In the genomic region with DNA sequence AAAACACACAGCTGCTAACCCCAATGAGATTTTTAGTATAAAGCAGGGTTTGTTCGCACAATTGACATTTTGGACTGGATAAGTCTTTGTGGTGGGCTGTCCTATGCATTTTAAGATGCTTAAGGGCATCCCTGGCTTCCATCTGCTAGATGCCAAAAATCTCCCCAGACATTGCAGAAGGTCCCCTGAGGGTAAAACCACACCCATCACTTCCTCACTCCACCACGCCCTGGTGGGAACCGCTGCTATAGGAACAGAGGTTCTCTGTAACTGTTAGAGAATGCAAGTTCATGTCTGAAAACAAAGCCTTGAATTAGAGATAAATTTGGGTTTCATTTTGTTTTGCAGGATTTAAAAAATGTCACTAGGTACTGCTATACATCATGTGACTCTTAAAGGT, we compare ENCODE assay signal across 21 cellular contexts.
A peak's percentile ranks its signal among the peaks of the same experiment; 100 is the strongest.
DNase-seq lines count a peak whose midpoint lies in the region; ATAC-seq and TF ChIP-seq lines count a peak whose summit lies in the region.
"Had no signal": no experiment of that assay in that cellular context is flagged by ENCODE, and none has a peak within 500 bp of the region (broad histone marks: within the 10 kb centered on the region; RNA-seq: fewer than 3 reads in every experiment).

No MANE protein-coding gene starts in this region.

- TF ChIP-seq CTCF in right atrium auricular region (IDR thresholded peaks at IDR 0.05) (no peak), choroid plexus epithelial cell (conservative IDR thresholded peaks at IDR 0.05; ENCODE audit: low read depth, low read length) (no peak), GM10266 (IDR thresholded peaks at IDR 0.05; ENCODE audit: control insufficient read depth, insufficient read depth, low read depth, missing control alignments) (no peak), lower lobe of right lung (IDR thresholded peaks at IDR 0.05) (no peak)

- H3K4me1 ChIP-seq in right atrium auricular region (no peaks in the 10 kb centered on the region), lower lobe of right lung (no peaks in the 10 kb centered on the region)
- H3K4me1 ChIP-seq: pancreas had no signal

- DNase-seq in Right ventricle myocardium inferior (ENCODE audit: missing footprints) (peak; percentile 66), right atrium auricular region (ENCODE audit: low spot score) (no peak), NCI-H82 treated with DMSO at 0.1 percent for 48 hours (lab: John Stamatoyannopoulos, UW; ENCODE audit: unreplicated experiment) (peak; percentile 76), choroid plexus epithelial cell (ENCODE audit: low read depth) (peak; percentile 9), nucleus accumbens (lab: John Stamatoyannopoulos, UW) (no peak), GM10266 (ENCODE audit: extremely low spot score) (no peak), lower lobe of right lung (no peak)
- no peak for DNase-seq in activated CD8-positive, alpha-beta memory T cell treated with anti-CD3 and anti-CD28 coated beads, Interleukin-2, amount 50 U/mL, for 48 hours
- DNase-seq: activated CD4-positive, alpha-beta T cell treated with anti-CD3 and anti-CD28 coated beads, Interleukin-2, amount 50 U/mL, for 4 hours; activated effector memory CD4-positive, alpha-beta T cell treated with Interleukin-2 at 50 U/mL for 16 hours; dorsolateral prefrontal cortex; GOT3; MM.1S; NCI-H187 treated with DMSO at 0.1 percent for 48 hours; NCI-H510A; pancreas; right lobe of liver; SHP77 treated with DMSO at 0.1 percent for 48 hours had no signal

- H3K27me3 ChIP-seq in right atrium auricular region (no peaks in the 10 kb centered on the region), lower lobe of right lung (ENCODE audit: low read depth) (no peaks in the 10 kb centered on the region)
- H3K27me3 ChIP-seq: pancreas, right lobe of liver had no signal

- H3K27ac ChIP-seq in right atrium auricular region, result no peak overlapping the region
- H3K27ac ChIP-seq in lower lobe of right lung, result no peak overlapping the region
- H3K27ac ChIP-seq: dorsolateral prefrontal cortex, pancreas, right lobe of liver, thoracic aorta had no signal

- H3K4me3 ChIP-seq in right atrium auricular region, result no peak overlapping the region
- no peak overlapping the region for H3K4me3 ChIP-seq in choroid plexus epithelial cell (ENCODE audit: low read depth, low read length)
- H3K4me3 ChIP-seq in lower lobe of right lung, result no peak overlapping the region
- H3K4me3 ChIP-seq: dorsolateral prefrontal cortex, lung, pancreas, right lobe of liver, thoracic aorta had no signal

- no peak for ATAC-seq in Right ventricle myocardium inferior
- ATAC-seq in lower lobe of right lung, result no peak
- ATAC-seq: pancreas, WTC11 had no signal

- H3K9me3 ChIP-seq in right atrium auricular region, result no peaks in the 10 kb centered on the region
- no peaks in the 10 kb centered on the region for H3K9me3 ChIP-seq in lower lobe of right lung
- H3K9me3 ChIP-seq: pancreas, right lobe of liver, thoracic aorta had no signal

- H3K36me3 ChIP-seq in right atrium auricular region (peaks cover 5% of the 10 kb centered on the region), lower lobe of right lung (peaks cover 18% of the 10 kb centered on the region)
- H3K36me3 ChIP-seq: pancreas, thoracic aorta had no signal

- intact Hi-C loops in Right ventricle myocardium inferior (cut with DNase I) (no loop called here), lower lobe of right lung (cut with DNase I) (no loop called here)

Comparison
In these comparisons a context has a peak if more than half of its experiments do, and no peak if none do; other contexts are left out.
1. DNase-seq: peak in Right ventricle myocardium inferior (single experiment), NCI-H82 treated with DMSO at 0.1 percent for 48 hours (single experiment) and choroid plexus epithelial cell (single experiment); none in right atrium auricular region (single experiment), activated CD8-positive, alpha-beta memory T cell treated with anti-CD3 and anti-CD28 coated beads, Interleukin-2, amount 50 U/mL, for 48 hours (single experiment), nucleus accumbens (0 of 56), GM10266 (single experiment) and lower lobe of right lung (single experiment).